In the genomic region with DNA sequence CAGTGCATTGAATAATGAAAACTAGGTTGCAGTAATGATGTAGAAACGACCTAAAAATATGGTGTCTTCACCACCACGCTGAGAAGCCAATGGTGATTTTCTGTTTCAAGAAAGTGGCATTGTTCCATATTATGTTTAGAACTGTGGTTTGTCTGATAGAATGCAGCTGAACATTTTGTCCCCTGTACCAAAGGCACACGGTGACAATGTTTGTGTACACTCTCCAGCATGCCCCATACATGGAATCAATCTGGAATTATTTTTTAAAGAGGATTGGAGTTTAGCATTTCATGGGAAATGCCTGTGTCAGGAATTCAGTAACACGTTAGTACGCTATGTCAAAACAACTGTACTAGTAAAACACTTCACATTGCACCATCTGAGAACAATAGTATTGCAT, we compare ENCODE assay signal across 32 cellular contexts.
"Had no signal": no experiment of that assay in that cellular context is flagged by ENCODE, and none has a peak within 500 bp of the region (broad histone marks: within the 10 kb centered on the region; RNA-seq: fewer than 3 reads in every experiment).

No MANE protein-coding gene starts in this region.

- H3K36me3 ChIP-seq: adrenal gland, cardiac muscle cell had no signal

- DNase-seq: activated B cell treated with CpG ODN at 0.5 μM for 24 hours; activated CD4-positive, alpha-beta memory T cell treated with anti-CD3 and anti-CD28 coated beads for 36 hours; activated CD4-positive, alpha-beta T cell treated with anti-CD3 and anti-CD28 coated beads for 4 hours; activated CD4-positive, alpha-beta T cell treated with anti-CD3 and anti-CD28 coated beads, Interleukin-2, amount 10 ng/mL, durations not matched to agents 24 days and 14 days; activated CD4-positive, alpha-beta T cell treated with anti-CD3 and anti-CD28 coated beads, Interleukin-2, amount 50 U/mL, for 1 hour; activated CD4-positive, alpha-beta T cell treated with anti-CD3 and anti-CD28 coated beads, Interleukin-2, amount 50 U/mL, for 4 hours; activated CD4-positive, CD25-positive, alpha-beta regulatory T cell treated with anti-CD3 and anti-CD28 coated beads, Interleukin-2, amount 50 U/mL, for 72 hours; activated CD8-positive, alpha-beta memory T cell treated with anti-CD3 and anti-CD28 coated beads, Interleukin-2, amount 50 U/mL, for 4 hours; activated CD8-positive, alpha-beta T cell treated with anti-CD3 and anti-CD28 coated beads for 36 hours; activated effector memory CD4-positive, alpha-beta T cell treated with anti-CD3 and anti-CD28 coated beads, Interleukin-2, amount 50 U/mL, for 16 hours; activated gamma-delta T cell treated with Interleukin-2 at 50 U/mL for 16 hours; activated naive CD4-positive, alpha-beta T cell; activated naive CD4-positive, alpha-beta T cell treated with anti-CD3 and anti-CD28 coated beads for 36 hours; activated naive CD4-positive, alpha-beta T cell treated with anti-CD3 and anti-CD28 coated beads, Interleukin-2, amount 50 U/mL, for 16 hours; activated naive CD8-positive, alpha-beta T cell treated with anti-CD3 and anti-CD28 coated beads for 36 hours; activated T-cell treated with anti-CD3 and anti-CD28 coated beads for 4 hours; activated T-cell treated with anti-CD3 and anti-CD28 coated beads, Interleukin-2, amount 50 U/mL, for 1 hour; activated T-cell treated with anti-CD3 and anti-CD28 coated beads, Interleukin-2, amount 50 U/mL, for 4 hours; activated T-cell treated with anti-CD3 and anti-CD28 coated beads, Interleukin-2, amount 50 U/mL, for 72 hours; adrenal gland; amniotic stem cell; aorta; central memory CD4-positive, alpha-beta T cell; T-helper 1 cell; T-helper 2 cell; T-helper 9 cell had no signal

- H3K9me3 ChIP-seq: adrenal gland had no signal

- H3K4me1 ChIP-seq: adrenal gland had no signal

- H3K27ac ChIP-seq: adrenal gland, cardiac muscle cell, VCaP had no signal

- H3K27me3 ChIP-seq: adrenal gland, cardiac muscle cell had no signal

- H3K4me3 ChIP-seq: adrenal gland, cardiac muscle cell had no signal

- FAIRE-seq: bronchial epithelial cell, TTC549 had no signal

- ATAC-seq: activated CD8-positive, alpha-beta T cell treated with anti-CD3 and anti-CD28 coated beads for 36 hours; activated naive CD4-positive, alpha-beta T cell treated with anti-CD3 and anti-CD28 coated beads, Interleukin-2, amount 50 U/mL, for 72 hours; activated T-cell treated with anti-CD3 and anti-CD28 coated beads, Interleukin-2, amount 50 U/mL, for 4 hours; activated T-cell treated with anti-CD3 and anti-CD28 coated beads, Interleukin-2, amount 50 U/mL, for 72 hours; activated T-helper 17 cell treated with anti-CD3 and anti-CD28 coated beads, Interleukin-2, amount 50 U/mL, for 72 hours had no signal
